In the genomic region with DNA sequence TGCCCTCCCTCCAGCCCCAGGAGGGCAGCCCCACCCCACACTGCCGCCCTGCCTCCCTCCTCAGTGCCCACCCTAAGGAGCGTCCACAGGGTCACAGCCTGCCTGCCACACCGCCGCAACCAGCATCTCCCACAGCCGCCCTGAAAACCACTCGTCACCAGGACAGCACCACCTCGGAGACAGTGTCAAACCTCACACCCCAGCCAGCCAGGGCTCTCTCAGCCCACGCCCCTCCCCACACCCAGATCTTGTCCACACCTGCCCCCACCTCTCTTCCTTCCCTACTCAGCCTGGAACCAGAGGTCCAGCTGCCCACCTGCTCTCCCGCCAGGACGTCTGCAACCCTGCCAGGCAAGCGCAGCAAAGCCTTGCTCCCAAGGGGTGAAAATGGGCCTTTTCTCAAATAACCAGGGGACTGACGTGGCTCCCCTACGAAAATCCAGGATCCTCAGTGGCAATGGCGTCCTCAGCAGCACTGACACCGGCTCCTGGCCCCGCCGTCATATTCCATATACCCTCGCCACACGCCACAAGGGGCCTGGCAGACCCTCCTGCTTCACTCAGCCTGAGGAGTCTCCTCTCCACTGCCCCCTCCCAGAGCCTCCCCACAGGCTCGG, we compare ENCODE assay signal across 25 cellular contexts.
"Had no signal": no experiment of that assay in that cellular context is flagged by ENCODE, and none has a peak within 500 bp of the region (broad histone marks: within the 10 kb centered on the region; RNA-seq: fewer than 3 reads in every experiment).

No MANE protein-coding gene starts in this region.

- H3K27me3 Mint-ChIP-seq: activated CD4-positive, alpha-beta T cell treated with anti-CD3 and anti-CD28 coated beads, Interleukin-2, amount 10 ng/mL, durations not matched to agents 7 days and 5 days; activated naive CD8-positive, alpha-beta T cell had no signal

- H3K36me3 Mint-ChIP-seq: activated naive CD8-positive, alpha-beta T cell; naive thymus-derived CD4-positive, alpha-beta T cell; stimulated activated naive B cell treated with anti-CD40 and anti-IgM and Interleukin-4, amounts not matched to agents 10 μg/mL and 1 μg/mL and 100 μg/mL, for 72 hours had no signal

- H3K27me3 ChIP-seq: transverse colon, uterus had no signal

- H3K4me1 Mint-ChIP-seq: activated CD4-positive, alpha-beta T cell treated with anti-CD3 and anti-CD28 coated beads, Interleukin-2, amount 10 ng/mL, durations not matched to agents 7 days and 5 days; central memory CD8-positive, alpha-beta T cell; endodermal cell; naive thymus-derived CD4-positive, alpha-beta T cell; stimulated activated naive B cell treated with anti-CD40 and anti-IgM and Interleukin-4, amounts not matched to agents 10 μg/mL and 1 μg/mL and 100 μg/mL, for 72 hours had no signal

- H3K4me3 ChIP-seq: heart left ventricle, left lung, lung, sigmoid colon, smooth muscle cell, transverse colon, uterus had no signal

- H3K4me1 ChIP-seq: heart left ventricle, left lung, sigmoid colon, transverse colon, uterus had no signal

- DNase-seq: activated CD4-positive, alpha-beta T cell treated with anti-CD3 and anti-CD28 coated beads, Interleukin-2, amount 10 ng/mL, durations not matched to agents 7 days and 5 days; activated CD8-positive, alpha-beta T cell treated with anti-CD3 and anti-CD28 coated beads for 36 hours; activated naive CD4-positive, alpha-beta T cell; activated T-cell treated with anti-CD3 and anti-CD28 coated beads, Interleukin-2, amount 50 U/mL, for 4 hours; cortex of kidney; heart left ventricle; kidney; naive thymus-derived CD4-positive, alpha-beta T cell; retina; stimulated activated CD4-positive, alpha-beta T cell treated with anti-CD3 and anti-CD28 coated beads, Interleukin-15, amount 100 ng/mL, for 24 hours; stimulated activated naive B cell treated with anti-CD40 and anti-IgM and Interleukin-4, amounts not matched to agents 10 μg/mL and 1 μg/mL and 100 μg/mL, for 72 hours; transverse colon; uterus had no signal

- H3K4me3 Mint-ChIP-seq: activated CD4-positive, alpha-beta T cell treated with anti-CD3 and anti-CD28 coated beads, Interleukin-2, amount 10 ng/mL, durations not matched to agents 7 days and 5 days; activated CD8-positive, alpha-beta T cell treated with anti-CD3 and anti-CD28 coated beads for 36 hours; activated naive CD8-positive, alpha-beta T cell; activated T-cell treated with anti-CD3 and anti-CD28 coated beads, Interleukin-2, amount 50 U/mL, for 4 hours; central memory CD8-positive, alpha-beta T cell; endodermal cell; naive thymus-derived CD4-positive, alpha-beta T cell; stimulated activated naive B cell treated with anti-CD40 and anti-IgM and Interleukin-4, amounts not matched to agents 10 μg/mL and 1 μg/mL and 100 μg/mL, for 72 hours had no signal

- H3K36me3 ChIP-seq: heart left ventricle, left lung, sigmoid colon, transverse colon, uterus had no signal

- H3K9me3 ChIP-seq: heart left ventricle, left lung, sigmoid colon, transverse colon, uterus had no signal

- H3K27ac ChIP-seq: epithelial cell of prostate, heart left ventricle, left lung, sigmoid colon, transverse colon, uterus, VCaP had no signal

- H3K4me2 ChIP-seq: smooth muscle cell had no signal

- ATAC-seq: activated CD4-positive, CD25-positive, alpha-beta regulatory T cell treated with anti-CD3 and anti-CD28 coated beads, Interleukin-2, amount 50 U/mL, for 24 hours; activated CD8-positive, alpha-beta T cell treated with anti-CD3 and anti-CD28 coated beads for 36 hours; activated T-cell treated with anti-CD3 and anti-CD28 coated beads, Interleukin-2, amount 50 U/mL, for 4 hours; heart left ventricle; left lung; naive thymus-derived CD4-positive, alpha-beta T cell; stimulated activated naive B cell treated with anti-CD40 and anti-IgM and Interleukin-4, amounts not matched to agents 10 μg/mL and 1 μg/mL and 100 μg/mL, for 72 hours had no signal

- H3K9me3 Mint-ChIP-seq: activated CD4-positive, alpha-beta T cell treated with anti-CD3 and anti-CD28 coated beads, Interleukin-2, amount 10 ng/mL, durations not matched to agents 7 days and 5 days; activated CD8-positive, alpha-beta T cell treated with anti-CD3 and anti-CD28 coated beads for 36 hours; activated T-cell treated with anti-CD3 and anti-CD28 coated beads, Interleukin-2, amount 50 U/mL, for 4 hours; activated T-helper 2 cell treated with anti-CD3 and anti-CD28 coated beads, Interferon-gamma antibody, Interleukin-2, Interleukin-4, amounts not matched to agents 10 μg/mL and 5 μg/mL and 100 μg/mL, durations not matched to agents 14 hours and 24 hours and 36 hours; central memory CD8-positive, alpha-beta T cell; stimulated activated naive B cell treated with anti-CD40 and anti-IgM and Interleukin-4, amounts not matched to agents 10 μg/mL and 1 μg/mL and 100 μg/mL, for 72 hours had no signal

- H3K27ac Mint-ChIP-seq: activated CD8-positive, alpha-beta T cell treated with anti-CD3 and anti-CD28 coated beads for 36 hours; activated naive CD8-positive, alpha-beta T cell; activated T-helper 2 cell treated with anti-CD3 and anti-CD28 coated beads, Interferon-gamma antibody, Interleukin-2, Interleukin-4, amounts not matched to agents 10 μg/mL and 5 μg/mL and 100 μg/mL, durations not matched to agents 14 hours and 24 hours and 36 hours; endodermal cell; naive thymus-derived CD4-positive, alpha-beta T cell; progenitor cell of endocrine pancreas; stimulated activated naive B cell treated with anti-CD40 and anti-IgM and Interleukin-4, amounts not matched to agents 10 μg/mL and 1 μg/mL and 100 μg/mL, for 72 hours had no signal
